In genomic region chr5:127957183-127957582, GRCh38 we compare ENCODE assay signal across 11 cellular contexts.
DNase-seq lines count a peak whose midpoint lies in the region; ATAC-seq and TF ChIP-seq lines count a peak whose summit lies in the region.
"Had no signal": no experiment of that assay in that cellular context is flagged by ENCODE, and none has a peak within 500 bp of the region (broad histone marks: within the 10 kb centered on the region; RNA-seq: fewer than 3 reads in every experiment).

No MANE protein-coding gene starts in this region.

- DNase-seq in H4 (ENCODE audit: low spot score) (peak; percentile 21), SW480 (ENCODE audit: low spot score) (peak; percentile 72), globus pallidus (ENCODE audit: low spot score) (peak; percentile 41), gastrocnemius medialis (peak; percentile 41 to 53), NCI-H526 (lab: John Stamatoyannopoulos, UW) (no peak)
- no peak for DNase-seq in effector CD8-positive, alpha-beta T cell (lab: John Stamatoyannopoulos, UW)
- no peak for DNase-seq in stimulated activated naive CD8-positive, alpha-beta T cell treated with anti-CD3 and anti-CD28 coated beads, Interleukin-15, Interleukin-2, amounts not matched to agents 100 U/mL and 50 U/mL, for 24 hours
- DNase-seq: NCI-H1092 had no signal

- H3K27me3 ChIP-seq in gastrocnemius medialis = no peaks in the 10 kb centered on the region
- H3K27me3 ChIP-seq: suprapubic skin had no signal

- H3K36me3 ChIP-seq in gastrocnemius medialis = no peaks in the 10 kb centered on the region
- H3K36me3 ChIP-seq: suprapubic skin had no signal

- intact Hi-C loops in gastrocnemius medialis (cut with DNase I; ENCODE audit: low total_unique reads) = no loop called here

- no peaks in the 10 kb centered on the region for H3K9me3 ChIP-seq in gastrocnemius medialis
- H3K9me3 ChIP-seq: suprapubic skin had no signal

- TF ChIP-seq POLR2A in gastrocnemius medialis (IDR thresholded peaks at IDR 0.05) = no peak

- no peak for TF ChIP-seq CTCF in gastrocnemius medialis (IDR thresholded peaks at IDR 0.05 in 4 of 5, conservative IDR thresholded peaks at IDR 0.05 in 1 of 5)

- H3K4me3 ChIP-seq in gastrocnemius medialis = no peak overlapping the region
- H3K4me3 ChIP-seq: skin epidermis, suprapubic skin had no signal

- H3K27ac ChIP-seq in gastrocnemius medialis = no peak overlapping the region
- H3K27ac ChIP-seq: skin epidermis, suprapubic skin had no signal

- in situ Hi-C loops in gastrocnemius medialis (cut with MboI; ENCODE audit: low sequenced_read_pairs in 4 of 4) = no loop called here

- ATAC-seq in gastrocnemius medialis = peak; percentile 65 to 86
- no peak for ATAC-seq in HG03378 (IDR thresholded peaks at IDR 0.05; ENCODE audit: unreplicated experiment)
- ATAC-seq in stimulated activated naive CD8-positive, alpha-beta T cell treated with anti-CD3 and anti-CD28 coated beads, Interleukin-15, Interleukin-2, amounts not matched to agents 100 U/mL and 50 U/mL, for 24 hours = no peak

- peaks cover 19 to 31% of the 10 kb centered on the region in 2 donors for H3K4me1 ChIP-seq in gastrocnemius medialis

Comparison
In these comparisons a context has a peak if more than half of its experiments do, and no peak if none do; other contexts are left out.
1. DNase-seq: peak in H4 (single experiment), SW480 (single experiment), globus pallidus (single experiment) and gastrocnemius medialis (2 of 2); none in NCI-H526 (0 of 2), effector CD8-positive, alpha-beta T cell (single experiment) and stimulated activated naive CD8-positive, alpha-beta T cell treated with anti-CD3 and anti-CD28 coated beads, Interleukin-15, Interleukin-2, amounts not matched to agents 100 U/mL and 50 U/mL, for 24 hours (single experiment).
2. ATAC-seq: peak in gastrocnemius medialis (2 of 2); none in HG03378 (single experiment) and stimulated activated naive CD8-positive, alpha-beta T cell treated with anti-CD3 and anti-CD28 coated beads, Interleukin-15, Interleukin-2, amounts not matched to agents 100 U/mL and 50 U/mL, for 24 hours (single experiment).